ENCODE assay signal across 9 cellular contexts in genomic region chr5:151740958-151741373, GRCh38. TPM values are rescaled to one million over a fixed set of nuclear protein-coding genes. Genes with fewer than 3 reads are reported as not detected.
DNase-seq lines count a peak whose midpoint lies in the region; ATAC-seq, FAIRE-seq and TF ChIP-seq lines count a peak whose summit lies in the region.
"Had no signal": no experiment of that assay in that cellular context is flagged by ENCODE, and none has a peak within 500 bp of the region (broad histone marks: within the 10 kb centered on the region; RNA-seq: fewer than 3 reads in every experiment).

No MANE protein-coding gene starts in this region.

- ATAC-seq in GM21576 (IDR thresholded peaks at IDR 0.05; ENCODE audit: unreplicated experiment), result peak; percentile 9
- ATAC-seq in RWPE2 (ENCODE audit: low read depth), result peak; percentile 10; the same call in 1 of the 3 replicates

- intact Hi-C loops in lower leg skin (cut with DNase I; ENCODE audit: low total_unique reads), result loop anchor here (5.0 to 10.0 kb wide), 2 partner anchors 84 to 296 kb away; partner anchors contain the start of gene SLC36A1

- H3K9me3 ChIP-seq in RWPE2 (ENCODE audit: severe bottlenecking) (no peaks in the 10 kb centered on the region), keratinocyte (ENCODE audit: control insufficient read depth, low read depth, low read length) (no peaks in the 10 kb centered on the region)

- peaks cover 51% of the 10 kb centered on the region for H3K4me1 ChIP-seq in RWPE2 (ENCODE audit: insufficient read depth, poor library complexity, severe bottlenecking)
- H3K4me1 ChIP-seq in keratinocyte (ENCODE audit: control insufficient read depth, extremely low read depth, insufficient read depth, low read length), result peaks cover 64% of the 10 kb centered on the region

- peak overlapping the region; percentile 35 for H2AFZ ChIP-seq in keratinocyte (ENCODE audit: control insufficient read depth, low read length)

- no peak for TF ChIP-seq POLR2A in lower leg skin (IDR thresholded peaks at IDR 0.05)

- peak; percentile 63 for DNase-seq in ACHN
- DNase-seq in RWPE2 (ENCODE audit: low spot score), result no peak
- DNase-seq in keratinocyte (ENCODE audit: low read depth, low spot score), result no peak
- DNase-seq in mesenteric fat pad (ENCODE audit: low spot score), result no peak
- DNase-seq in Ammon's horn (ENCODE audit: low spot score), result no peak
- no peak for DNase-seq in lower leg skin (ENCODE audit: low spot score in 2 of 2)
- no peak for DNase-seq in activated gamma-delta T cell treated with Interleukin-2 at 50 U/mL for 16 hours

- H4K20me1 ChIP-seq in keratinocyte (ENCODE audit: control insufficient read depth, extremely low read depth, insufficient read depth, low read length), result no peaks in the 10 kb centered on the region

- H3K27me3 ChIP-seq in RWPE2 (ENCODE audit: insufficient read depth, poor library complexity, severe bottlenecking) (no peaks in the 10 kb centered on the region), keratinocyte (ENCODE audit: control insufficient read depth, extremely low read depth, insufficient read depth, low read length) (no peaks in the 10 kb centered on the region)

- no peak for FAIRE-seq in keratinocyte (lab: Jason Lieb, UNC)

- no peaks in the 10 kb centered on the region for H3K79me2 ChIP-seq in keratinocyte (ENCODE audit: control insufficient read depth, insufficient read depth, low read length)

- peak overlapping the region; percentile 98 for H3K27ac ChIP-seq in RWPE2 (ENCODE audit: poor library complexity, severe bottlenecking)
- peak overlapping the region; percentile 90 for H3K27ac ChIP-seq in keratinocyte (ENCODE audit: control insufficient read depth, insufficient read depth, low read length)

- in situ Hi-C loops in ACHN (cut with HindIII; ENCODE audit: low pct_ligation_motif_present, low pct_unique_long_range_greater_than_20kb, low sequenced_read_pairs), result no loop called here

- peak overlapping the region; percentile 67 for H3K9ac ChIP-seq in keratinocyte (ENCODE audit: control insufficient read depth, extremely low read depth, insufficient read depth, low read length)

- WGBS in lower leg skin, 2 donors, result 36 to 37% methylated on average over 2 of the region's 2 CpGs

- H3K4me3 ChIP-seq in RWPE2 (ENCODE audit: severe bottlenecking), result no peak overlapping the region
- no peak overlapping the region for H3K4me3 ChIP-seq in keratinocyte (ENCODE audit: control insufficient read depth in 2 of 3, extremely low read depth in 1 of 3, insufficient read depth in 2 of 3, low read depth in 1 of 3, low read length in 3 of 3)
- H3K4me3 ChIP-seq in lower leg skin (ENCODE audit: low read depth, poor library complexity, severe bottlenecking), result no peak overlapping the region

- peak; percentile 80 for TF ChIP-seq CTCF in RWPE2 (IDR thresholded peaks at IDR 0.05; ENCODE audit: poor library complexity, severe bottlenecking)
- TF ChIP-seq CTCF in keratinocyte (optimal IDR thresholded peaks at IDR 0.05 in 1 of 3, IDR thresholded peaks at IDR 0.05 in 1 of 3, conservative IDR thresholded peaks at IDR 0.05 in 1 of 3; ENCODE audit: extremely low read depth in 1 of 3, insufficient read depth in 2 of 3, low read length in 3 of 3), result no peak
- TF ChIP-seq CTCF in lower leg skin (IDR thresholded peaks at IDR 0.05), result no peak

- H3K9me1 ChIP-seq in keratinocyte (ENCODE audit: control insufficient read depth, extremely low read depth, insufficient read depth, low read length), result no peaks in the 10 kb centered on the region

- dilution Hi-C loops in keratinocyte (cut with MboI; ENCODE audit: extremely low pct_ligation_motif_present, low sequenced_read_pairs), result no loop called here

- H3K36me3 ChIP-seq in RWPE2 (ENCODE audit: low read depth) (peaks cover 32% of the 10 kb centered on the region), keratinocyte (ENCODE audit: control insufficient read depth in 2 of 2, extremely low read depth in 1 of 2, insufficient read depth in 2 of 2, low read length in 2 of 2) (peaks cover 0 to 16% of the 10 kb centered on the region in 2 experiments)

- H3K4me2 ChIP-seq in keratinocyte (ENCODE audit: control insufficient read depth, extremely low read depth, insufficient read depth, low read depth, low read length), result peak overlapping the region; percentile 74

RNA-seq across cellular contexts. Expression of gene ATOX1, which starts 17.5 kb away (rescaled TPM):
- 173 to 414 TPM (median 199 TPM) in 3 replicates for polyA plus RNA-seq in keratinocyte
- 58.4 TPM for polyA plus RNA-seq in keratinocyte (2011; ENCODE audit: low read depth)
- 310 and 443 TPM in 2 replicates for polyA plus RNA-seq in keratinocyte (2011; cell fraction: cytosol; rRNA removed)
- polyA plus RNA-seq in keratinocyte (2011; cell fraction: nucleus; rRNA removed), result 111 and 127 TPM in 2 replicates
- 199 and 361 TPM in 2 replicates for polyA plus RNA-seq in keratinocyte (2012; ENCODE audit: low replicate concordance)
- 133 to 246 TPM (median 216 TPM) in 3 replicates for polyA minus RNA-seq in keratinocyte
- 153 TPM for polyA minus RNA-seq in keratinocyte (2011; cell fraction: cytosol; rRNA and poly(A)+ RNA removed)
- polyA minus RNA-seq in keratinocyte (2011; cell fraction: nucleus; rRNA and poly(A)+ RNA removed), result 31.7 and 39.0 TPM in 2 replicates
- 99.2 TPM for total RNA-seq in mesenteric fat pad
- total RNA-seq in lower leg skin, result 100 to 1,000 TPM in 2 of 4 donors, 10 to 100 TPM in 2; 65.5 to 137 (median 92.8) TPM

RNA-seq across cellular contexts. Expression of gene G3BP1, which starts 30.8 kb away (rescaled TPM):
- 93.5 to 137 TPM (median 115 TPM) in 3 replicates for polyA plus RNA-seq in keratinocyte
- 98.2 TPM for polyA plus RNA-seq in keratinocyte (2011; ENCODE audit: low read depth)
- polyA plus RNA-seq in keratinocyte (2011; cell fraction: cytosol; rRNA removed), result 52.3 and 81.0 TPM in 2 replicates
- polyA plus RNA-seq in keratinocyte (2011; cell fraction: nucleus; rRNA removed), result 83.5 and 87.6 TPM in 2 replicates
- 84.1 and 237 TPM in 2 replicates for polyA plus RNA-seq in keratinocyte (2012; ENCODE audit: low replicate concordance)
- 182 to 302 TPM (median 247 TPM) in 3 replicates for polyA minus RNA-seq in keratinocyte
- polyA minus RNA-seq in keratinocyte (2011; cell fraction: cytosol; rRNA and poly(A)+ RNA removed), result 189 TPM
- 187 and 308 TPM in 2 replicates for polyA minus RNA-seq in keratinocyte (2011; cell fraction: nucleus; rRNA and poly(A)+ RNA removed)
- 186 TPM for total RNA-seq in mesenteric fat pad
- total RNA-seq in lower leg skin, result 100 to 1,000 TPM in 2 of 4 donors, 10 to 100 TPM in 2; 85.9 to 192 (median 102) TPM

RNA-seq across cellular contexts. Expression of gene SPARC, which starts 54.3 kb away (rescaled TPM):
- polyA plus RNA-seq in keratinocyte, result 289 to 702 TPM (median 397 TPM) in 3 replicates
- 35.6 TPM for polyA plus RNA-seq in keratinocyte (2011; ENCODE audit: low read depth)
- polyA plus RNA-seq in keratinocyte (2011; cell fraction: cytosol; rRNA removed), result 237 and 295 TPM in 2 replicates
- polyA plus RNA-seq in keratinocyte (2011; cell fraction: nucleus; rRNA removed), result 536 and 559 TPM in 2 replicates
- 21.7 and 645 TPM in 2 replicates for polyA plus RNA-seq in keratinocyte (2012; ENCODE audit: low replicate concordance)
- polyA minus RNA-seq in keratinocyte, result 352 to 681 TPM (median 403 TPM) in 3 replicates
- 226 TPM for polyA minus RNA-seq in keratinocyte (2011; cell fraction: cytosol; rRNA and poly(A)+ RNA removed)
- 248 and 370 TPM in 2 replicates for polyA minus RNA-seq in keratinocyte (2011; cell fraction: nucleus; rRNA and poly(A)+ RNA removed)
- total RNA-seq in mesenteric fat pad (1,881 TPM), lower leg skin (100 to 1,000 TPM; 133 to 494 (median 213) TPM)
- total RNA-seq: T-helper 2 cell treated with Interferon-gamma antibody and Interleukin-4, amounts not matched to agents 100 ng/mL and 5 ng/mL, for 36 hours had no signal
